16 cellular contexts compared by ENCODE assay signal in genomic region chr7:106862317-106863183, GRCh38. TPM values are rescaled to one million over a fixed set of nuclear protein-coding genes. Genes with fewer than 3 reads are reported as not detected.
A peak's percentile ranks its signal among the peaks of the same experiment; 100 is the strongest.
DNase-seq lines count a peak whose midpoint lies in the region; ATAC-seq and TF ChIP-seq lines count a peak whose summit lies in the region.
"Had no signal": no experiment of that assay in that cellular context is flagged by ENCODE, and none has a peak within 500 bp of the region (broad histone marks: within the 10 kb centered on the region; RNA-seq: fewer than 3 reads in every experiment).

No MANE protein-coding gene starts in this region.

- H3K4me3 Mint-ChIP-seq in CD4-positive, alpha-beta T cell, result peak overlapping the region; percentile 60

- no peaks in the 10 kb centered on the region for H3K27me3 ChIP-seq in A673 (replicated peaks; ENCODE audit: insufficient read depth, low read depth, low read length, poor library complexity)
- H3K27me3 ChIP-seq in CD4-positive, alpha-beta T cell (ENCODE audit: control insufficient read depth, insufficient read depth, low read length), result no peaks in the 10 kb centered on the region
- H3K27me3 ChIP-seq: BE2C, uterus had no signal

- no peaks in the 10 kb centered on the region for H3K9me3 ChIP-seq in A673 (ENCODE audit: low read depth, low read length, poor library complexity, severe bottlenecking)
- H3K9me3 ChIP-seq in CD4-positive, alpha-beta T cell (ENCODE audit: control insufficient read depth, low read length), result no peaks in the 10 kb centered on the region
- H3K9me3 ChIP-seq in OCI-LY7 (ENCODE audit: low read length), result no peaks in the 10 kb centered on the region
- H3K9me3 ChIP-seq: BE2C, uterus had no signal

- no peaks in the 10 kb centered on the region for H3K9me3 Mint-ChIP-seq in CD4-positive, alpha-beta T cell

- H2AFZ ChIP-seq in OCI-LY7 (ENCODE audit: low read length), result no peak overlapping the region

- no peaks in the 10 kb centered on the region for H3K36me3 ChIP-seq in A673 (ENCODE audit: insufficient read depth, low read length, poor library complexity, severe bottlenecking)
- H3K36me3 ChIP-seq in OCI-LY7 (ENCODE audit: insufficient read depth, low read length), result peaks cover 2% of the 10 kb centered on the region; the same call in 1 of the 2 replicates
- H3K36me3 ChIP-seq: BE2C, uterus had no signal

- H3K27ac ChIP-seq in A673 (ENCODE audit: low read depth, low read length, poor library complexity, severe bottlenecking), result peak overlapping the region; percentile 66
- no peak overlapping the region for H3K27ac ChIP-seq in CD4-positive, alpha-beta T cell (ENCODE audit: low read depth, low read length)
- no peak overlapping the region for H3K27ac ChIP-seq in OCI-LY7 (ENCODE audit: low read depth, low read length, poor library complexity, severe bottlenecking)
- H3K27ac ChIP-seq: uterus had no signal

- no peak overlapping the region for H3K4me3 ChIP-seq in A673 (ENCODE audit: low read depth, low read length, poor library complexity, severe bottlenecking)
- H3K4me3 ChIP-seq in OCI-LY7 (ENCODE audit: low read depth, low read length, poor library complexity, severe bottlenecking), result no peak overlapping the region
- no peak overlapping the region for H3K4me3 ChIP-seq in fibroblast of villous mesenchyme (ENCODE audit: low read depth, low read length)
- H3K4me3 ChIP-seq: uterus had no signal

- H3K27me3 Mint-ChIP-seq in CD4-positive, alpha-beta T cell, result no peaks in the 10 kb centered on the region

- CTCF ChIA-PET in A673 (lab: Charles Lee) (no interaction called here), OCI-LY7 (lab: Charles Lee; ENCODE audit: unreplicated experiment) (no interaction called here)
- CTCF ChIA-PET in CD4-positive, alpha-beta T cell (lab: Charles Lee), result no interaction called here

- peaks cover 35% of the 10 kb centered on the region for H3K4me1 ChIP-seq in A673 (ENCODE audit: insufficient read depth, low read length, poor library complexity, severe bottlenecking)
- peaks cover 28% of the 10 kb centered on the region for H3K4me1 ChIP-seq in OCI-LY7 (ENCODE audit: insufficient read depth, low read length, poor library complexity, severe bottlenecking)
- H3K4me1 ChIP-seq: uterus had no signal

- no peaks in the 10 kb centered on the region for H3K9me2 ChIP-seq in OCI-LY7 (ENCODE audit: insufficient read depth, low read length)

- peaks cover 60% of the 10 kb centered on the region for H3K4me1 Mint-ChIP-seq in CD4-positive, alpha-beta T cell (ENCODE audit: low read depth)

- no peak for ATAC-seq in CD4-positive, alpha-beta T cell (ENCODE audit: poor library complexity)

- POLR2A ChIA-PET in A673 (lab: Charles Lee; ENCODE audit: low non-redundant PET) (no interaction called here), OCI-LY7 (lab: Charles Lee) (interaction anchor here (0.5 to 1.8 kb wide), 5 partner anchors 12 to 940 kb away, joined by 3 to 4 read pairs (median 3); no protein-coding TSS in a partner anchor)
- POLR2A ChIA-PET in CD4-positive, alpha-beta T cell (lab: Charles Lee), result interaction anchor here (1.0 to 3.6 kb wide), 3 partner anchors 306 to 881 kb away, joined by 3 to 51 read pairs (median 4); partner anchors contain the start of gene HBP1

- BruUV-seq in A673 (replicated peaks; lab: Mats Ljungman, UMichigan), result no TSS peak
- BruUV-seq in OCI-LY7 (replicated peaks; lab: Mats Ljungman, UMichigan), result no TSS peak

- intact Hi-C loops in A673 (cut with micrococcal nuclease; ENCODE audit: unreplicated experiment) (no loop called here), OCI-LY7 (cut with micrococcal nuclease; ENCODE audit: unreplicated experiment) (loop anchor here (10.0 kb wide), 1 partner anchor 808 kb away; no protein-coding TSS in a partner anchor)
- intact Hi-C loops in CD4-positive, alpha-beta T cell (cut with DNase I, micrococcal nuclease), result loop anchor here (5.0 to 10.0 kb wide), 6 partner anchors 182 to 1012 kb away; partner anchors contain the start of genes COG5 (in 1 of the 2), DUS4L (in 1 of the 2), HBP1 (in 1 of the 2) and PRKAR2B (in 1 of the 2)

- DNase-seq in A673 (ENCODE audit: low spot score), result peak; percentile 46
- DNase-seq in CD4-positive, alpha-beta T cell, result no peak
- DNase-seq in OCI-LY7 (ENCODE audit: low spot score), result no peak
- DNase-seq in fibroblast of villous mesenchyme (ENCODE audit: low read depth), result peak; percentile 54
- no peak for DNase-seq in NCI-H748 (lab: John Stamatoyannopoulos, UW; ENCODE audit: unreplicated experiment)
- DNase-seq in HPDE6-E6E7 (ENCODE audit: extremely low spot score), result no peak
- DNase-seq in NCI-H2081 treated with DMSO at 0.1 percent for 48 hours (lab: John Stamatoyannopoulos, UW), result no peak
- no peak for DNase-seq in DMS79 treated with DMSO at 0.1 percent for 48 hours (lab: John Stamatoyannopoulos, UW)
- DNase-seq: BE2C; effector CD4-positive, alpha-beta T cell; glutamatergic neuron; H7; NCI-H2107; retina; stimulated activated CD4-positive, alpha-beta T cell treated with anti-CD3 and anti-CD28 coated beads, Interleukin-2, amount 100 ng/mL, for 48 hours; uterus had no signal

- no peaks in the 10 kb centered on the region for H4K20me1 ChIP-seq in OCI-LY7 (ENCODE audit: insufficient read depth, low read length)

- H3K79me2 ChIP-seq in OCI-LY7 (ENCODE audit: insufficient read depth, low read depth, low read length), result peaks cover 23% of the 10 kb centered on the region

- H3K36me3 Mint-ChIP-seq in CD4-positive, alpha-beta T cell (ENCODE audit: low read depth), result peaks cover 26% of the 10 kb centered on the region

- H3K27ac Mint-ChIP-seq in CD4-positive, alpha-beta T cell, result peak overlapping the region; percentile 93

- 0 out of 2 replicates have a peak overlapping the region, but pooled peaks have one; percentile 6 for H3K4me2 ChIP-seq in OCI-LY7 (ENCODE audit: low read length)

- TF ChIP-seq CTCF in A673 (conservative IDR thresholded peaks at IDR 0.05; ENCODE audit: low read depth, low read length) (no peak), OCI-LY7 (conservative IDR thresholded peaks at IDR 0.05; ENCODE audit: low read length) (no peak), fibroblast of villous mesenchyme (IDR thresholded peaks at IDR 0.05; ENCODE audit: insufficient read depth, low read depth, low read length) (no peak)
- TF ChIP-seq CTCF in CD4-positive, alpha-beta T cell (IDR thresholded peaks at IDR 0.05), result no peak

RNA-seq across cellular contexts. Expression of gene PIK3CG, which starts 2.5 kb away (rescaled TPM):
- 13.4 and 13.7 TPM in 2 replicates for total RNA-seq in A673 (2021)
- total RNA-seq in CD4-positive, alpha-beta T cell, result 10 to 100 TPM; 20.8 to 21.2 TPM
- 21.1 and 22.8 TPM in 2 replicates for total RNA-seq in OCI-LY7 (2014; rRNA removed; shearing (Covaris generic))
- 47.2 and 53.1 TPM in 2 replicates for total RNA-seq in OCI-LY7 (2022)
- 0.43 and 0.64 TPM in 2 replicates for total RNA-seq in fibroblast of villous mesenchyme

Comparison
In these comparisons a context has a peak if more than half of its experiments do, and no peak if none do; other contexts are left out.
1. DNase-seq: peak in A673 (single experiment) and fibroblast of villous mesenchyme (single experiment); none in CD4-positive, alpha-beta T cell (0 of 10), OCI-LY7 (single experiment), NCI-H748 (single experiment), HPDE6-E6E7 (single experiment), NCI-H2081 treated with DMSO at 0.1 percent for 48 hours (single experiment) and DMS79 treated with DMSO at 0.1 percent for 48 hours (single experiment).